In genomic region chr15:64703632-64703959, GRCh38 we compare ENCODE assay signal across 1 cellular context.
A peak's percentile ranks its signal among the peaks of the same experiment; 100 is the strongest.
TF ChIP-seq lines count a peak whose summit lies in the region.

No MANE protein-coding gene starts in this region.

TF ChIP-seq in HepG2, 621 proteins besides CTCF, POLR2A, EP300 and RAD21 (continued from another document):
- TF ChIP-seq SNAPC4 (CRISPR knock-in tag; IDR thresholded peaks at IDR 0.05) (no peak), NR2C2 (CRISPR knock-in tag; IDR thresholded peaks at IDR 0.05; ENCODE audit: borderline replicate concordance) (no peak), SNRNP70 (IDR thresholded peaks at IDR 0.05; ENCODE audit: low read depth, low read length) (no peak), TBX2 (CRISPR knock-in tag; IDR thresholded peaks at IDR 0.05; ENCODE audit: borderline replicate concordance) (0 out of 2 replicates have a peak, but pooled peaks have one; percentile 4), PAWR (CRISPR knock-in tag; IDR thresholded peaks at IDR 0.05; ENCODE audit: borderline replicate concordance) (no peak), ZBTB38 (CRISPR knock-in tag; IDR thresholded peaks at IDR 0.05) (peak; percentile 86), TCF12 (IDR thresholded peaks at IDR 0.05) (no peak), TCF12 (CRISPR knock-in tag; IDR thresholded peaks at IDR 0.05) (0 out of 2 replicates have a peak, but pooled peaks have one; percentile 3), GLI4 (CRISPR knock-in tag; IDR thresholded peaks at IDR 0.05; ENCODE audit: borderline replicate concordance) (0 out of 2 replicates have a peak, but pooled peaks have one; percentile 8), POLR2AphosphoS5 (IDR thresholded peaks at IDR 0.05; ENCODE audit: low read depth, low read length) (no peak), RORA (CRISPR knock-in tag; IDR thresholded peaks at IDR 0.05) (no peak), ONECUT2 (CRISPR knock-in tag; IDR thresholded peaks at IDR 0.05) (no peak), FUBP1 (CRISPR knock-in tag; IDR thresholded peaks at IDR 0.05; ENCODE audit: borderline replicate concordance) (peak; percentile 93; the same call in 1 of the 2 replicates), DBP (CRISPR knock-in tag; IDR thresholded peaks at IDR 0.05; ENCODE audit: not compliant biosample characterization) (no peak), TGIF2 (CRISPR knock-in tag; IDR thresholded peaks at IDR 0.05) (no peak), ZNF343 (CRISPR knock-in tag; IDR thresholded peaks at IDR 0.05) (no peak), KAT7 (CRISPR knock-in tag; IDR thresholded peaks at IDR 0.05; ENCODE audit: borderline replicate concordance) (no peak), MTA1 (CRISPR knock-in tag; IDR thresholded peaks at IDR 0.05; ENCODE audit: borderline replicate concordance) (no peak), ZSCAN25 (CRISPR knock-in tag; IDR thresholded peaks at IDR 0.05) (0 out of 2 replicates have a peak, but pooled peaks have one; percentile 10)
- TF ChIP-seq, protein P1, sequence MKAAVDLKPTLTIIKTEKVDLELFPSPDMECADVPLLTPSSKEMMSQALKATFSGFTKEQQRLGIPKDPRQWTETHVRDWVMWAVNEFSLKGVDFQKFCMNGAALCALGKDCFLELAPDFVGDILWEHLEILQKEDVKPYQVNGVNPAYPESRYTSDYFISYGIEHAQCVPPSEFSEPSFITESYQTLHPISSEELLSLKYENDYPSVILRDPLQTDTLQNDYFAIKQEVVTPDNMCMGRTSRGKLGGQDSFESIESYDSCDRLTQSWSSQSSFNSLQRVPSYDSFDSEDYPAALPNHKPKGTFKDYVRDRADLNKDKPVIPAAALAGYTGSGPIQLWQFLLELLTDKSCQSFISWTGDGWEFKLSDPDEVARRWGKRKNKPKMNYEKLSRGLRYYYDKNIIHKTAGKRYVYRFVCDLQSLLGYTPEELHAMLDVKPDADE (CRISPR knock-in tag; IDR thresholded peaks at IDR 0.05): no peak
- TF ChIP-seq, protein P2, sequence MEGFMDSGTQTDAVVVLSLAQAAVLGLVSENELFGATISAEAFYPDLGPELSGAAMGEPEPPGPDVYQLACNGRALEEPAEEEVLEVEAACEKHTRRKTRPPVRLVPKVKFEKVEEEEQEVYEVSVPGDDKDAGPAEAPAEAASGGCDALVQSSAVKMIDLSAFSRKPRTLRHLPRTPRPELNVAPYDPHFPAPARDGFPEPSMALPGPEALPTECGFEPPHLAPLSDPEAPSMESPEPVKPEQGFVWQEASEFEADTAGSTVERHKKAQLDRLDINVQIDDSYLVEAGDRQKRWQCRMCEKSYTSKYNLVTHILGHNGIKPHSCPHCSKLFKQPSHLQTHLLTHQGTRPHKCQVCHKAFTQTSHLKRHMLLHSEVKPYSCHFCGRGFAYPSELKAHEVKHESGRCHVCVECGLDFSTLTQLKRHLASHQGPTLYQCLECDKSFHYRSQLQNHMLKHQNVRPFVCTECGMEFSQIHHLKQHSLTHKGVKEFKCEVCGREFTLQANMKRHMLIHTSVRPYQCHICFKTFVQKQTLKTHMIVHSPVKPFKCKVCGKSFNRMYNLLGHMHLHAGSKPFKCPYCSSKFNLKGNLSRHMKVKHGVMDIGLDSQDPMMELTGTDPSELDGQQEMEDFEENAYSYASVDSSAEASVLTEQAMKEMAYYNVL (CRISPR knock-in tag; IDR thresholded peaks at IDR 0.05; ENCODE audit: borderline replicate concordance): 0 out of 2 replicates have a peak, but pooled peaks have one; percentile 2
